In genomic region chr22:46105494-46106278, GRCh38 we compare ENCODE assay signal across 9 cellular contexts. TPM values are rescaled to one million over a fixed set of nuclear protein-coding genes. Genes with fewer than 3 reads are reported as not detected.
DNase-seq lines count a peak whose midpoint lies in the region; ATAC-seq and TF ChIP-seq lines count a peak whose summit lies in the region.
"Had no signal": no experiment of that assay in that cellular context is flagged by ENCODE, and none has a peak within 500 bp of the region (broad histone marks: within the 10 kb centered on the region; RNA-seq: fewer than 3 reads in every experiment).

No MANE protein-coding gene starts in this region.

- peak overlapping the region; percentile 8 to 46 for H3K9ac ChIP-seq in colonic mucosa (ENCODE audit: low read depth in 2 of 2, low read length in 2 of 2)

- H3K9me3 ChIP-seq in colonic mucosa (no peaks in the 10 kb centered on the region), lung (ENCODE audit: control insufficient read depth in 2 of 2, insufficient read depth in 1 of 2, low read length in 1 of 2) (no peaks in the 10 kb centered on the region), transverse colon (no peaks in the 10 kb centered on the region)

- DNase-seq in colonic mucosa: no peak
- DNase-seq in lung (ENCODE audit: low spot score): no peak
- DNase-seq in transverse colon: peak; percentile 69
- DNase-seq in 8988T: no peak
- DNase-seq in NCI-H1436 (lab: John Stamatoyannopoulos, UW): no peak
- DNase-seq: glutamatergic neuron, SHP77 treated with DMSO at 0.1 percent for 48 hours had no signal

- intact Hi-C loops in colonic mucosa (cut with DNase I) (no loop called here), transverse colon (cut with DNase I; ENCODE audit: low total_unique reads) (loop anchor here (2.0 kb wide), 1 partner anchor 17 kb away; no protein-coding TSS in a partner anchor)

- in situ Hi-C loops in transverse colon (cut with MboI; ENCODE audit: low pct_ligation_motif_present in 1 of 4, low pct_unique_long_range_greater_than_20kb in 1 of 4, low sequenced_read_pairs in 3 of 4): loop anchor here in 1 of 4 donors (25.0 kb wide), 1 partner anchor 432 kb away; the partner anchor contains the start of gene CELSR1

- TF ChIP-seq POLR2A in transverse colon (IDR thresholded peaks at IDR 0.05): no peak

- peak; percentile 55; the same call in 1 of the 2 replicates for TF ChIP-seq EP300 in Ishikawa (IDR thresholded peaks at IDR 0.05; ENCODE audit: borderline replicate concordance)
- peak; percentile 40 for TF ChIP-seq EP300 in transverse colon (IDR thresholded peaks at IDR 0.05; ENCODE audit: low read depth)

- peaks cover under 1% of the 10 kb centered on the region for H3K36me3 ChIP-seq in colonic mucosa
- peaks cover 0 to 76% of the 10 kb centered on the region in 2 donors for H3K36me3 ChIP-seq in lung (ENCODE audit: control insufficient read depth in 2 of 2, insufficient read depth in 2 of 2, low read length in 2 of 2)
- peaks cover 0 to 4% (median 0%) of the 10 kb centered on the region in 4 donors for H3K36me3 ChIP-seq in transverse colon

- WGBS in lung, 2 donors: 50 to 79% methylated on average over 25 of the region's 25 CpGs
- WGBS in transverse colon (ENCODE audit: low coverage in 1 of 2), 2 donors: 52% methylated on average over 24 of the region's 25 CpGs; no CpG with 5 or more reads in 1 of the 2 donors

- H3K27ac ChIP-seq in colonic mucosa: peak overlapping the region; percentile 45
- H3K27ac ChIP-seq in lung (ENCODE audit: low read depth in 1 of 2, low read length in 1 of 2): peak overlapping the region in 1 of 2 donors; percentile 91
- peak overlapping the region; percentile 75 to 82 (median 77) for H3K27ac ChIP-seq in transverse colon

- TF ChIP-seq CTCF in colonic mucosa (IDR thresholded peaks at IDR 0.05): no peak
- TF ChIP-seq CTCF in lung (IDR thresholded peaks at IDR 0.05; ENCODE audit: control extremely low read depth, extremely low read depth): no peak
- no peak for TF ChIP-seq CTCF in transverse colon (IDR thresholded peaks at IDR 0.05)

- no peak overlapping the region for H3K4me3 ChIP-seq in colonic mucosa
- no peak overlapping the region for H3K4me3 ChIP-seq in lung
- no peak overlapping the region for H3K4me3 ChIP-seq in transverse colon

- H3K27me3 ChIP-seq in colonic mucosa (no peaks in the 10 kb centered on the region), lung (ENCODE audit: control insufficient read depth, insufficient read depth) (no peaks in the 10 kb centered on the region), transverse colon (no peaks in the 10 kb centered on the region)

- no peak for TF ChIP-seq RAD21 in Ishikawa (IDR thresholded peaks at IDR 0.05; ENCODE audit: low read depth)

- ATAC-seq in lung (ENCODE audit: insufficient read depth, low FRiP score) (peak; percentile 22), HG03520 (IDR thresholded peaks at IDR 0.05; ENCODE audit: unreplicated experiment) (no peak)

- H3K4me1 ChIP-seq in colonic mucosa: no peaks in the 10 kb centered on the region
- peaks cover 0 to 59% of the 10 kb centered on the region in 2 donors for H3K4me1 ChIP-seq in lung (ENCODE audit: control insufficient read depth in 2 of 2, insufficient read depth in 2 of 2, low read length in 2 of 2)
- peaks cover 54 to 77% (median 61%) of the 10 kb centered on the region in 4 donors for H3K4me1 ChIP-seq in transverse colon

TF ChIP-seq in Ishikawa, 13 proteins besides CTCF, POLR2A, EP300 and RAD21:
- no peak for TF ChIP-seq CREB1 (IDR thresholded peaks at IDR 0.05; ENCODE audit: low read depth)
- peak; percentile 66; the same call in 1 of the 2 replicates for TF ChIP-seq NFIC (IDR thresholded peaks at IDR 0.05)
- peak; percentile 65; the same call in 1 of the 2 replicates for TF ChIP-seq CEBPB (IDR thresholded peaks at IDR 0.05)
- TF ChIP-seq TAF1 (IDR thresholded peaks at IDR 0.05; ENCODE audit: low read depth): no peak
- peak; percentile 50 for TF ChIP-seq TCF12 (IDR thresholded peaks at IDR 0.05; ENCODE audit: low read depth)
- peak; percentile 86; the same call in 1 of the 2 replicates for TF ChIP-seq ZBTB7A (IDR thresholded peaks at IDR 0.05; ENCODE audit: low read depth)
- TF ChIP-seq MAX (IDR thresholded peaks at IDR 0.05): 0 out of 2 replicates have a peak, but pooled peaks have one; percentile 13
- TF ChIP-seq TEAD4 (IDR thresholded peaks at IDR 0.05): peak; percentile 32; the same call in 1 of the 2 replicates

RNA-seq across cellular contexts. Expression of gene PPARA, which starts 44.6 kb away (rescaled TPM):
- total RNA-seq in colonic mucosa (10 to 100 TPM; 59.8 to 74.8 TPM), lung (10 to 100 TPM; 17.0 to 18.1 TPM), transverse colon (10 to 100 TPM; 52.0 to 88.1 (median 74.7) TPM)
- 1 to 10 TPM; 4.4 to 5.0 TPM for polyA plus RNA-seq in lung
